27 cellular contexts compared by ENCODE assay signal in the genomic region with DNA sequence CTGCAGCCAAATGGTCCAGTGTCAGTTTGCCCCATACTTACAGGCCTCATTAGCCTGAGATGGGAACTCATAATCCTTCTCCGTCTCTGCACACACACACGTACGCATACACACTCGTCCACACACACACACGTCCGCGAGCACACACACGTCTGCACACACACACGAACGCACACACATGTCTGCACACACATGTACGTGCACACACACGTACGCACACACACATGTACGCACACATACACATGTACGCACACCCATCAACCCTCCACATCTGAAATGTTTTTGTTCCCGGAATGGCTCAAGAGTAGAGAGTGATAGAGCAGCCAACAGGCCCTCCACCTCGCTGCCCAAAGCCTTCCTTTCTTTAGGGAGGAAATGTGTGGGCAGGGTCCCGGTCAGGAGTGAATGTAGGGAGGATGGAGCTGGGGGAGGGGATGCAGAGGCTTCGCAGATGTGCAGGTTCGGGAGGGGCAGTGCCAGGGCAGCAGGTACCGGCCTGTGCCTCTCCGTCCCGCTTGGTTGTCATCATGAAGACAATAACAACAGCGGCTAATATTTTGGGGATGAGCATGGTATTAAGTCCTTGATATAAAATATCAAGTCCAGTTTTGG.
"Had no signal": no experiment of that assay in that cellular context is flagged by ENCODE, and none has a peak within 500 bp of the region (broad histone marks: within the 10 kb centered on the region; RNA-seq: fewer than 3 reads in every experiment).

No MANE protein-coding gene starts in this region.

- H3K4me2 ChIP-seq: hepatocyte, smooth muscle cell had no signal

- H3K4me3 Mint-ChIP-seq: natural killer cell had no signal

- H3K9me3 ChIP-seq: pancreas, thyroid gland had no signal

- H3K4me3 ChIP-seq: dorsolateral prefrontal cortex, gastroesophageal sphincter, heart left ventricle, hepatocyte, pancreas, smooth muscle cell, stomach, thyroid gland had no signal

- H3K36me3 ChIP-seq: gastroesophageal sphincter, heart left ventricle, pancreas, stomach, thyroid gland had no signal

- H2AFZ ChIP-seq: hepatocyte had no signal

- DNase-seq: cerebellar nuclear complex; dorsolateral prefrontal cortex; effector CD4-positive, alpha-beta T cell; foreskin keratinocyte; heart left ventricle; kidney; mammary epithelial cell; mesendoderm; natural killer cell; occipital lobe; pancreas; retina; stimulated activated CD4-positive, alpha-beta T cell treated with anti-CD3 and anti-CD28 coated beads, Interleukin-12 subunit alpha, Interleukin-12 subunit beta, amount 100 ng/mL, for 4 hours; stimulated activated CD4-positive, alpha-beta T cell treated with anti-CD3 and anti-CD28 coated beads, Interleukin-1b, Interleukin-23, amount 100 ng/mL, for 48 hours; stimulated activated CD4-positive, alpha-beta T cell treated with anti-CD3 and anti-CD28 coated beads, Interleukin-4, amount 100 ng/mL, for 1 hour; stimulated activated CD8-positive, alpha-beta memory T cell treated with anti-CD3 and anti-CD28 coated beads, Interleukin-4, amount 100 ng/mL, for 48 hours; stimulated activated naive CD4-positive, alpha-beta T cell treated with Interleukin-2 at 50 U/mL for 16 hours; stomach; thyroid gland; trophoblast cell had no signal

- H3K27me3 ChIP-seq: dorsolateral prefrontal cortex, foreskin keratinocyte, gastroesophageal sphincter, heart left ventricle, hepatocyte, pancreas, thyroid gland had no signal

- H3K4me1 ChIP-seq: foreskin keratinocyte, pancreas, thyroid gland had no signal

- H3K27ac ChIP-seq: dorsolateral prefrontal cortex, epithelial cell of prostate, foreskin keratinocyte, gastroesophageal sphincter, heart left ventricle, hepatocyte, pancreas, stomach, thyroid gland had no signal

- FAIRE-seq: kidney, pancreas had no signal

- ATAC-seq: esophagus mucosa, foreskin keratinocyte, gastroesophageal sphincter, heart left ventricle, left lobe of liver, natural killer cell, pancreas, sciatic nerve had no signal

- H3K27ac Mint-ChIP-seq: natural killer cell had no signal

- H3K79me2 ChIP-seq: hepatocyte had no signal
